ENCODE assay signal across 8 cellular contexts in the genomic region with DNA sequence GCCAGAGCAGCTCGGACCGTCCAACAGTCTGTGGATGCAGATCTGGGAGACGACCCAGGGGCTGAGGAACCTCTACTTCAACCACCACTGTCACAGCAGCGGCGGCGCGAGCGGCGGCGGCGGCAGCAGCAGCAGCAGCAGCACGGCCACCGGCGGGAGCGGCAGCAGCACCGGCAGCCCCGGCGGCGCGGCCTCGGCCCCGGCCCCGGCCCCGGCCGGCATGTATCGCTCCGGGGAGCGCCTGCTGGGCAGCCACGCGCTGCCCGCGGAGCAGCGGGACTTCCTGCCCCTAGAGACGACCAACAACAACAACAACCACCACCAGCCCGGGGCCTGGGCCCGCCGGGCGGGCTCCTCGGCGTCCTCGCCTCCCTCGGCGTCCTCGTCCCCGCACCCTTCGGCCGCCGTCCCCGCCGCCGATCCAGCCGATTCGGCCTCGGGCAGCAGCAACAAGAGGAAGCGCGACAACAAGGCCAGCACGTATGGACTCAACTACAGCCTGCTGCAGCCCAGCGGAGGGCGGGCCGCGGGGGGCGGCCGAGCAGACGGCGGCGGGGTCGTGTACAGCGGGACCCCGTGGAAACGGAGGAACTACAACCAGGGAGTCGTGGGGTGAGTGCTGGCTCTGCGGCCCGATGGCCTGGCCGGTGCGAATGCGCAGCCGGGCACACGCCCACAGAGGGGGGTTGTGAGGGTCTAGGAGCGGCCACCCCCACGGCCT. TPM values are rescaled to one million over a fixed set of nuclear protein-coding genes. Genes with fewer than 3 reads are reported as not detected.
A peak's percentile ranks its signal among the peaks of the same experiment; 100 is the strongest.
DNase-seq lines count a peak whose midpoint lies in the region; ATAC-seq, FAIRE-seq and TF ChIP-seq lines count a peak whose summit lies in the region.

No MANE protein-coding gene starts in this region.

- intact Hi-C loops in kidney (cut with DNase I), result no loop called here

- no peaks in the 10 kb centered on the region for H3F3A ChIP-seq in OCI-LY1 (ENCODE audit: insufficient read depth, low read length)

- FAIRE-seq in kidney (lab: Jason Lieb, UNC), result no peak

- H3K9me3 ChIP-seq in OCI-LY1 (ENCODE audit: low read length) (no peaks in the 10 kb centered on the region), kidney (ENCODE audit: control insufficient read depth in 1 of 2, low read length in 2 of 2) (no peaks in the 10 kb centered on the region)

- TF ChIP-seq CTCF in OCI-LY1 (IDR thresholded peaks at IDR 0.05; ENCODE audit: low read length), result no peak
- no peak for TF ChIP-seq CTCF in kidney (IDR thresholded peaks at IDR 0.05; ENCODE audit: borderline replicate concordance, extremely low read depth, insufficient read depth)

- H3K79me2 ChIP-seq in OCI-LY1 (ENCODE audit: insufficient read depth, low read length), result peaks cover 40% of the 10 kb centered on the region

- H3K36me3 ChIP-seq in OCI-LY1 (ENCODE audit: insufficient read depth, low read length) (no peaks in the 10 kb centered on the region), kidney (ENCODE audit: control insufficient read depth in 1 of 2, insufficient read depth in 2 of 2, low read length in 2 of 2) (no peaks in the 10 kb centered on the region)

- peak overlapping the region; percentile 84 for H3K4me3 ChIP-seq in OCI-LY1 (ENCODE audit: low read depth, low read length, poor library complexity, severe bottlenecking)
- H3K4me3 ChIP-seq in kidney (ENCODE audit: low read length in 2 of 2), result peak overlapping the region; percentile 60 to 87

- peak overlapping the region; percentile 80 for H3K4me2 ChIP-seq in OCI-LY1 (ENCODE audit: low read length)

- in situ Hi-C loops in T47D (cut with HindIII; ENCODE audit: low pct_unique_long_range_greater_than_20kb, low sequenced_read_pairs), result no loop called here

- ATAC-seq in HG02588 (IDR thresholded peaks at IDR 0.05; ENCODE audit: unreplicated experiment), result peak; percentile 25

- H3K9ac ChIP-seq in OCI-LY1 (ENCODE audit: low read length) (peak overlapping the region; percentile 75), kidney (ENCODE audit: low read length in 2 of 2) (peak overlapping the region; percentile 72 to 90)

- no peak overlapping the region for H3K27ac ChIP-seq in OCI-LY1 (ENCODE audit: low read depth, low read length, poor library complexity, severe bottlenecking)
- H3K27ac ChIP-seq in kidney (ENCODE audit: low read depth in 2 of 2, low read length in 2 of 2), result peak overlapping the region; percentile 92

- peaks cover 30% of the 10 kb centered on the region for H3K4me1 ChIP-seq in OCI-LY1 (ENCODE audit: insufficient read depth, low read length, severe bottlenecking)
- peaks cover 7 to 12% of the 10 kb centered on the region in 2 donors for H3K4me1 ChIP-seq in kidney (ENCODE audit: control insufficient read depth in 1 of 2, insufficient read depth in 1 of 2, low read depth in 1 of 2, low read length in 2 of 2)

- H3K9me2 ChIP-seq in OCI-LY1 (ENCODE audit: low read depth, low read length), result no peaks in the 10 kb centered on the region

- no peaks in the 10 kb centered on the region for H4K20me1 ChIP-seq in OCI-LY1 (ENCODE audit: insufficient read depth, low read length)

- H2AFZ ChIP-seq in OCI-LY1 (ENCODE audit: low read length), result no peak overlapping the region

- no peaks in the 10 kb centered on the region for H3K27me3 ChIP-seq in OCI-LY1 (ENCODE audit: insufficient read depth, low read length)

- DNase-seq in NCI-H1417 (lab: John Stamatoyannopoulos, UW) (peak in 2 of 3 experiments; percentile 45 to 48), NCI-H1417 treated with DMSO at 0.1 percent for 48 hours (lab: John Stamatoyannopoulos, UW) (no peak), T47D (ENCODE audit: low read depth in 1 of 2, low spot score in 1 of 2) (peak; percentile 6 to 14), kidney (peak; percentile 82), NCI-H82 treated with DMSO at 0.1 percent for 48 hours (lab: John Stamatoyannopoulos, UW; ENCODE audit: unreplicated experiment) (no peak)
- peak in 2 of 3 experiments; percentile 10 to 21 for DNase-seq in stimulated activated CD4-positive, alpha-beta T cell treated with anti-CD3 and anti-CD28 coated beads, TNF-alpha, amount 100 ng/mL, for 4 hours (ENCODE audit: low read depth in 3 of 3)

RNA-seq across cellular contexts. Expression of gene TENT4B, which starts 0.7 kb away (rescaled TPM):
- total RNA-seq in kidney, result 13.2 TPM
- polyA plus RNA-seq in kidney (ENCODE audit: insufficient read depth, low read depth, low replicate concordance), result 4.7 TPM

Comparison
In these comparisons a context has a peak if more than half of its experiments do, and no peak if none do; other contexts are left out.
1. DNase-seq: peak in NCI-H1417 (2 of 3), T47D (2 of 2), kidney (single experiment) and stimulated activated CD4-positive, alpha-beta T cell treated with anti-CD3 and anti-CD28 coated beads, TNF-alpha, amount 100 ng/mL, for 4 hours (2 of 3); none in NCI-H1417 treated with DMSO at 0.1 percent for 48 hours (single experiment) and NCI-H82 treated with DMSO at 0.1 percent for 48 hours (single experiment).